1 cellular context compared by ENCODE assay signal in the genomic region with DNA sequence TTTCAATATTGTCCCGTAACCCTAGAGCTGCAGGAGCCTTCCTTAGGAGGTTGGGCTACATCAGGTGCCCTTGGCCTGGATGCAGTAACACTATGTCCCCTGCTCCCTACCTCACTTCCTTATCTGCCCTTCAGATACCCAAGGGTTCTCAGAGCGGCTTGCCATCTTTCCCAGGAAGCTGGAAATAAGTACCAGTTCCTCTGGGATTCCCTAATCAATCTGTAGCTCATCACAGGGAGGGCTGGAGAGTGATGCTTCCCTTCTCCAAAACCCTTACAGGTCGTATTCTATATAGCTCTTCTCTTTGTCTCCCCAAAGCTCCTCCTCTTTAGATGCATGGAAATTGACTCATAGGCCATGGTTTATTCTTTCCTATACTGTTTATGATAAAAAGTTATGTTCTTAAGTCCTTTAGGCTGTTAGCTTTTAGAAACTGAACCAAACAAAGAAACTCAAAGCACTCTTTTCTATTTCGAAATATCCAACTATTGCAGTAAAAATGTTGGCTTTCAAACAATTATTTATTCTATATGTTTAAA.
TF ChIP-seq lines count a peak whose summit lies in the region.

No MANE protein-coding gene starts in this region.

TF ChIP-seq in HCT116, 20 proteins besides CTCF, POLR2A, EP300 and RAD21:
- TF ChIP-seq, protein P1, sequence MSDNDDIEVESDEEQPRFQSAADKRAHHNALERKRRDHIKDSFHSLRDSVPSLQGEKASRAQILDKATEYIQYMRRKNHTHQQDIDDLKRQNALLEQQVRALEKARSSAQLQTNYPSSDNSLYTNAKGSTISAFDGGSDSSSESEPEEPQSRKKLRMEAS (IDR thresholded peaks at IDR 0.05) = no peak
- TF ChIP-seq POLR2AphosphoS5 (IDR thresholded peaks at IDR 0.05; ENCODE audit: low read depth, low read length) = no peak
- TF ChIP-seq CEBPB (IDR thresholded peaks at IDR 0.05; ENCODE audit: low read depth) = no peak
- TF ChIP-seq YY1 (IDR thresholded peaks at IDR 0.05; ENCODE audit: extremely low read depth, insufficient replicate concordance, low read depth, low read length) = no peak
- TF ChIP-seq, protein P2, sequence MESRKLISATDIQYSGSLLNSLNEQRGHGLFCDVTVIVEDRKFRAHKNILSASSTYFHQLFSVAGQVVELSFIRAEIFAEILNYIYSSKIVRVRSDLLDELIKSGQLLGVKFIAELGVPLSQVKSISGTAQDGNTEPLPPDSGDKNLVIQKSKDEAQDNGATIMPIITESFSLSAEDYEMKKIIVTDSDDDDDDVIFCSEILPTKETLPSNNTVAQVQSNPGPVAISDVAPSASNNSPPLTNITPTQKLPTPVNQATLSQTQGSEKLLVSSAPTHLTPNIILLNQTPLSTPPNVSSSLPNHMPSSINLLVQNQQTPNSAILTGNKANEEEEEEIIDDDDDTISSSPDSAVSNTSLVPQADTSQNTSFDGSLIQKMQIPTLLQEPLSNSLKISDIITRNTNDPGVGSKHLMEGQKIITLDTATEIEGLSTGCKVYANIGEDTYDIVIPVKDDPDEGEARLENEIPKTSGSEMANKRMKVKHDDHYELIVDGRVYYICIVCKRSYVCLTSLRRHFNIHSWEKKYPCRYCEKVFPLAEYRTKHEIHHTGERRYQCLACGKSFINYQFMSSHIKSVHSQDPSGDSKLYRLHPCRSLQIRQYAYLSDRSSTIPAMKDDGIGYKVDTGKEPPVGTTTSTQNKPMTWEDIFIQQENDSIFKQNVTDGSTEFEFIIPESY (IDR thresholded peaks at IDR 0.05; ENCODE audit: extremely low read depth, insufficient replicate concordance, low read length) = no peak
- TF ChIP-seq EZH2 (IDR thresholded peaks at IDR 0.05) = no peak
- no peak for TF ChIP-seq JUND (IDR thresholded peaks at IDR 0.05)
- TF ChIP-seq CBX3 (IDR thresholded peaks at IDR 0.05; ENCODE audit: low read depth) = no peak
- no peak for TF ChIP-seq FOSL1 (IDR thresholded peaks at IDR 0.05; ENCODE audit: low read depth)
- TF ChIP-seq ZFX (IDR thresholded peaks at IDR 0.05) = no peak
- TF ChIP-seq SIN3A (IDR thresholded peaks at IDR 0.05; ENCODE audit: low read depth) = no peak
- no peak for TF ChIP-seq EGR1 (IDR thresholded peaks at IDR 0.05; ENCODE audit: low read depth)
- TF ChIP-seq, protein P3, sequence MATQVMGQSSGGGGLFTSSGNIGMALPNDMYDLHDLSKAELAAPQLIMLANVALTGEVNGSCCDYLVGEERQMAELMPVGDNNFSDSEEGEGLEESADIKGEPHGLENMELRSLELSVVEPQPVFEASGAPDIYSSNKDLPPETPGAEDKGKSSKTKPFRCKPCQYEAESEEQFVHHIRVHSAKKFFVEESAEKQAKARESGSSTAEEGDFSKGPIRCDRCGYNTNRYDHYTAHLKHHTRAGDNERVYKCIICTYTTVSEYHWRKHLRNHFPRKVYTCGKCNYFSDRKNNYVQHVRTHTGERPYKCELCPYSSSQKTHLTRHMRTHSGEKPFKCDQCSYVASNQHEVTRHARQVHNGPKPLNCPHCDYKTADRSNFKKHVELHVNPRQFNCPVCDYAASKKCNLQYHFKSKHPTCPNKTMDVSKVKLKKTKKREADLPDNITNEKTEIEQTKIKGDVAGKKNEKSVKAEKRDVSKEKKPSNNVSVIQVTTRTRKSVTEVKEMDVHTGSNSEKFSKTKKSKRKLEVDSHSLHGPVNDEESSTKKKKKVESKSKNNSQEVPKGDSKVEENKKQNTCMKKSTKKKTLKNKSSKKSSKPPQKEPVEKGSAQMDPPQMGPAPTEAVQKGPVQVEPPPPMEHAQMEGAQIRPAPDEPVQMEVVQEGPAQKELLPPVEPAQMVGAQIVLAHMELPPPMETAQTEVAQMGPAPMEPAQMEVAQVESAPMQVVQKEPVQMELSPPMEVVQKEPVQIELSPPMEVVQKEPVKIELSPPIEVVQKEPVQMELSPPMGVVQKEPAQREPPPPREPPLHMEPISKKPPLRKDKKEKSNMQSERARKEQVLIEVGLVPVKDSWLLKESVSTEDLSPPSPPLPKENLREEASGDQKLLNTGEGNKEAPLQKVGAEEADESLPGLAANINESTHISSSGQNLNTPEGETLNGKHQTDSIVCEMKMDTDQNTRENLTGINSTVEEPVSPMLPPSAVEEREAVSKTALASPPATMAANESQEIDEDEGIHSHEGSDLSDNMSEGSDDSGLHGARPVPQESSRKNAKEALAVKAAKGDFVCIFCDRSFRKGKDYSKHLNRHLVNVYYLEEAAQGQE (IDR thresholded peaks at IDR 0.05; ENCODE audit: low read depth) = no peak
- TF ChIP-seq ELF1 (IDR thresholded peaks at IDR 0.05; ENCODE audit: borderline replicate concordance, low read depth) = no peak
TF ChIP-seq in HCT116: peak in this region for 0.
